Comparison of ENCODE assay signal across 25 cellular contexts in genomic region chr12:18919826-18920511, GRCh38.
"Had no signal": no experiment of that assay in that cellular context is flagged by ENCODE, and none has a peak within 500 bp of the region (broad histone marks: within the 10 kb centered on the region; RNA-seq: fewer than 3 reads in every experiment).

No MANE protein-coding gene starts in this region.

- H3K9me3 Mint-ChIP-seq: activated naive CD8-positive, alpha-beta T cell treated with anti-CD3 and anti-CD28 coated beads, Interleukin-2, amount 10 ng/mL, durations not matched to agents 7 days and 5 days; neural progenitor cell; T-helper 1 cell treated with Interleukin-12 subunit alpha and Interleukin-12 subunit beta and Interleukin-4 antibody, amounts not matched to agents 30 μg/mL and 1 μg/mL, for 36 hours had no signal

- H3K9me3 ChIP-seq: gastroesophageal sphincter, sigmoid colon, testis, upper lobe of left lung had no signal

- H3K4me2 ChIP-seq: neural progenitor cell had no signal

- H3K27me3 ChIP-seq: gastroesophageal sphincter, neural progenitor cell, sigmoid colon, testis, upper lobe of left lung had no signal

- H3K4me3 ChIP-seq: coronary artery, gastroesophageal sphincter, lung, neural progenitor cell, sigmoid colon, testis, upper lobe of left lung had no signal

- H3K36me3 ChIP-seq: gastroesophageal sphincter, neural progenitor cell, sigmoid colon, upper lobe of left lung had no signal

- H3K27me3 Mint-ChIP-seq: activated B cell treated with CpG ODN at 0.5 μM for 24 hours; activated naive CD8-positive, alpha-beta T cell treated with anti-CD3 and anti-CD28 coated beads, Interleukin-2, amount 10 ng/mL, durations not matched to agents 7 days and 5 days had no signal

- H3K9ac ChIP-seq: neural progenitor cell had no signal

- H3K27ac Mint-ChIP-seq: activated B cell treated with CpG ODN at 0.5 μM for 24 hours; activated CD4-positive, alpha-beta T cell treated with anti-CD3 and anti-CD28 coated beads for 36 hours; activated naive CD4-positive, alpha-beta T cell treated with anti-CD3 and anti-CD28 coated beads for 36 hours; activated naive CD8-positive, alpha-beta T cell treated with anti-CD3 and anti-CD28 coated beads, Interleukin-2, amount 10 ng/mL, durations not matched to agents 7 days and 5 days; naive thymus-derived CD8-positive, alpha-beta T cell; neural progenitor cell; T-helper 1 cell treated with Interleukin-12 subunit alpha and Interleukin-12 subunit beta and Interleukin-4 antibody, amounts not matched to agents 30 μg/mL and 1 μg/mL, for 36 hours had no signal

- H3K4me1 Mint-ChIP-seq: activated B cell treated with CpG ODN at 0.5 μM for 24 hours; activated CD4-positive, alpha-beta T cell treated with anti-CD3 and anti-CD28 coated beads for 36 hours; activated naive CD8-positive, alpha-beta T cell treated with anti-CD3 and anti-CD28 coated beads, Interleukin-2, amount 10 ng/mL, durations not matched to agents 7 days and 5 days; naive thymus-derived CD8-positive, alpha-beta T cell had no signal

- H3K36me3 Mint-ChIP-seq: activated naive CD8-positive, alpha-beta T cell treated with anti-CD3 and anti-CD28 coated beads, Interleukin-2, amount 10 ng/mL, durations not matched to agents 7 days and 5 days; naive thymus-derived CD8-positive, alpha-beta T cell; neural progenitor cell had no signal

- H3K27ac ChIP-seq: coronary artery, gastroesophageal sphincter, neural progenitor cell, sigmoid colon, testis, upper lobe of left lung had no signal

- H3K4me1 ChIP-seq: gastroesophageal sphincter, sigmoid colon, testis, upper lobe of left lung had no signal

- ATAC-seq: activated CD4-positive, alpha-beta T cell treated with anti-CD3 and anti-CD28 coated beads for 36 hours; gastroesophageal sphincter; naive thymus-derived CD8-positive, alpha-beta T cell had no signal

- H3K4me3 Mint-ChIP-seq: activated B cell treated with CpG ODN at 0.5 μM for 24 hours; activated CD4-positive, alpha-beta T cell treated with anti-CD3 and anti-CD28 coated beads for 36 hours; activated naive CD4-positive, alpha-beta T cell treated with anti-CD3 and anti-CD28 coated beads for 36 hours; activated naive CD8-positive, alpha-beta T cell treated with anti-CD3 and anti-CD28 coated beads, Interleukin-2, amount 10 ng/mL, durations not matched to agents 7 days and 5 days; naive thymus-derived CD8-positive, alpha-beta T cell; neural progenitor cell; T-helper 1 cell treated with Interleukin-12 subunit alpha and Interleukin-12 subunit beta and Interleukin-4 antibody, amounts not matched to agents 30 μg/mL and 1 μg/mL, for 36 hours had no signal

- FAIRE-seq: bronchial epithelial cell, islet of Langerhans had no signal

- H2AFZ ChIP-seq: neural progenitor cell had no signal

- DNase-seq: activated B cell treated with CpG ODN at 0.5 μM for 24 hours; activated CD4-positive, alpha-beta T cell treated with anti-CD3 and anti-CD28 coated beads for 36 hours; activated CD4-positive, alpha-beta T cell treated with anti-CD3 and anti-CD28 coated beads, Interleukin-2, amount 50 U/mL, for 4 hours; activated CD8-positive, alpha-beta memory T cell treated with anti-CD3 and anti-CD28 coated beads, Interleukin-2, amount 50 U/mL, for 48 hours; activated effector memory CD4-positive, alpha-beta T cell treated with Interleukin-2 at 50 U/mL for 16 hours; activated naive CD4-positive, alpha-beta T cell treated with anti-CD3 and anti-CD28 coated beads for 36 hours; activated naive CD8-positive, alpha-beta T cell treated with anti-CD3 and anti-CD28 coated beads, Interleukin-2, amount 10 ng/mL, durations not matched to agents 7 days and 5 days; activated T-cell treated with anti-CD3 and anti-CD28 coated beads, Interleukin-2, amount 50 U/mL, for 48 hours; amniotic stem cell; head of caudate nucleus; naive thymus-derived CD8-positive, alpha-beta T cell; sigmoid colon; stimulated activated CD4-positive, alpha-beta T cell treated with anti-CD3 and anti-CD28 coated beads, Interleukin-2, amount 100 ng/mL, for 48 hours; stimulated activated CD8-positive, alpha-beta memory T cell treated with anti-CD3 and anti-CD28 coated beads, Interleukin-4, amount 100 ng/mL, for 48 hours; stimulated activated naive CD4-positive, alpha-beta T cell; T1000; testis; upper lobe of left lung had no signal
